In genomic region chr11:70860855-70861254, GRCh38 we compare ENCODE assay signal across 22 cellular contexts.
"Had no signal": no experiment of that assay in that cellular context is flagged by ENCODE, and none has a peak within 500 bp of the region (broad histone marks: within the 10 kb centered on the region; RNA-seq: fewer than 3 reads in every experiment).

No MANE protein-coding gene starts in this region.

- H3K9ac ChIP-seq: parathyroid adenoma had no signal

- H3K9me3 ChIP-seq: ascending aorta, breast epithelium, gastrocnemius medialis, mucosa of descending colon, sigmoid colon, stomach had no signal

- H3K36me3 ChIP-seq: ascending aorta, breast epithelium, gastrocnemius medialis, sigmoid colon, stomach had no signal

- ATAC-seq: activated CD4-positive, CD25-positive, alpha-beta regulatory T cell treated with anti-CD3 and anti-CD28 coated beads, Interleukin-2, amount 50 U/mL, for 24 hours; esophagus mucosa; gastrocnemius medialis; stimulated activated effector memory CD8-positive, alpha-beta T cell treated with anti-CD3 and anti-CD28 coated beads, Interleukin-12 subunit alpha, Interleukin-12 subunit beta, amount 100 ng/mL, for 72 hours had no signal

- H3K27ac ChIP-seq: ascending aorta, breast epithelium, gastrocnemius medialis, parathyroid adenoma, sigmoid colon, stomach had no signal

- H3K4me3 ChIP-seq: ascending aorta, breast epithelium, gastrocnemius medialis, mucosa of descending colon, sigmoid colon, stomach had no signal

- H3K9me3 Mint-ChIP-seq: activated naive CD4-positive, alpha-beta T cell treated with anti-CD3 and anti-CD28 coated beads, Interleukin-2, amount 50 U/mL, for 24 hours had no signal

- H2AFZ ChIP-seq: parathyroid adenoma had no signal

- H3K27me3 ChIP-seq: ascending aorta, breast epithelium, gastrocnemius medialis, sigmoid colon, stomach had no signal

- H3K27me3 Mint-ChIP-seq: activated naive CD4-positive, alpha-beta T cell treated with anti-CD3 and anti-CD28 coated beads, Interleukin-2, amount 50 U/mL, for 24 hours had no signal

- H3K4me1 Mint-ChIP-seq: activated naive CD4-positive, alpha-beta T cell treated with anti-CD3 and anti-CD28 coated beads, Interleukin-2, amount 50 U/mL, for 24 hours; memory B cell; naive B cell; stimulated activated effector memory CD8-positive, alpha-beta T cell treated with anti-CD3 and anti-CD28 coated beads, Interleukin-12 subunit alpha, Interleukin-12 subunit beta, amount 100 ng/mL, for 72 hours had no signal

- H3K27ac Mint-ChIP-seq: activated naive CD4-positive, alpha-beta T cell treated with anti-CD3 and anti-CD28 coated beads, Interleukin-2, amount 50 U/mL, for 24 hours; memory B cell; stimulated activated effector memory CD8-positive, alpha-beta T cell treated with anti-CD3 and anti-CD28 coated beads, Interleukin-12 subunit alpha, Interleukin-12 subunit beta, amount 100 ng/mL, for 72 hours; type B pancreatic cell had no signal

- H3K36me3 Mint-ChIP-seq: activated naive CD4-positive, alpha-beta T cell treated with anti-CD3 and anti-CD28 coated beads, Interleukin-2, amount 50 U/mL, for 24 hours; memory B cell; naive B cell; stimulated activated effector memory CD8-positive, alpha-beta T cell treated with anti-CD3 and anti-CD28 coated beads, Interleukin-12 subunit alpha, Interleukin-12 subunit beta, amount 100 ng/mL, for 72 hours had no signal

- H3K4me3 Mint-ChIP-seq: activated naive CD4-positive, alpha-beta T cell treated with anti-CD3 and anti-CD28 coated beads, Interleukin-2, amount 50 U/mL, for 24 hours; memory B cell; naive B cell; stimulated activated effector memory CD8-positive, alpha-beta T cell treated with anti-CD3 and anti-CD28 coated beads, Interleukin-12 subunit alpha, Interleukin-12 subunit beta, amount 100 ng/mL, for 72 hours; type B pancreatic cell had no signal

- H3K79me2 ChIP-seq: parathyroid adenoma had no signal

- H3K4me1 ChIP-seq: ascending aorta, breast epithelium, parathyroid adenoma, sigmoid colon, stomach had no signal

- DNase-seq: activated CD8-positive, alpha-beta memory T cell treated with anti-CD3 and anti-CD28 coated beads for 24 hours; activated gamma-delta T cell; cerebellar nuclear complex; cortex of kidney; effector CD4-positive, alpha-beta T cell; gastrocnemius medialis; head of caudate nucleus; naive B cell; sigmoid colon; stimulated activated CD4-positive, alpha-beta T cell treated with anti-CD3 and anti-CD28 coated beads, Interleukin-4, amount 100 ng/mL, for 24 hours; stomach; T1000 had no signal
